24 cellular contexts compared by ENCODE assay signal in genomic region chr17:9887521-9887920, GRCh38. TPM values are rescaled to one million over a fixed set of nuclear protein-coding genes. Genes with fewer than 3 reads are reported as not detected.
"Had no signal": no experiment of that assay in that cellular context is flagged by ENCODE, and none has a peak within 500 bp of the region (broad histone marks: within the 10 kb centered on the region; RNA-seq: fewer than 3 reads in every experiment).

No MANE protein-coding gene starts in this region.

- DNase-seq: activated CD4-positive, alpha-beta memory T cell treated with anti-CD3 and anti-CD28 coated beads for 36 hours; activated CD4-positive, alpha-beta T cell treated with anti-CD3 and anti-CD28 coated beads, Interleukin-2, amount 10 ng/mL, durations not matched to agents 7 days and 5 days; activated CD4-positive, CD25-positive, alpha-beta regulatory T cell; activated CD8-positive, alpha-beta memory T cell treated with anti-CD3 and anti-CD28 coated beads for 24 hours; activated gamma-delta T cell; activated naive CD4-positive, alpha-beta T cell treated with anti-CD3 and anti-CD28 coated beads for 36 hours; activated T-cell treated with anti-CD3 and anti-CD28 coated beads for 4 hours; activated T-cell treated with anti-CD3 and anti-CD28 coated beads, Interleukin-2, amount 50 U/mL, for 48 hours; anterior cingulate cortex; caudate nucleus; NCI-H1092; NCI-H1417; NCI-H1930; NCI-H2171; NCI-H226; NCI-H526; NK-92 treated with Interleukin-12 subunit alpha and Interleukin-12 subunit beta, amount 100 ng/mL, for 24 hours; T-helper 1 cell had no signal

- H3K4me3 ChIP-seq: SK-N-MC had no signal

- H3K27ac ChIP-seq: SK-N-MC, VCaP had no signal

- ATAC-seq: activated T-helper 17 cell treated with anti-CD3 and anti-CD28 coated beads, Interleukin-2, amount 50 U/mL, for 72 hours; Right ventricle myocardium inferior had no signal

RNA-seq across cellular contexts. Expression of gene RCVRN, which starts 17.6 kb away (rescaled TPM):
- total RNA-seq: activated CD4-positive, alpha-beta memory T cell treated with anti-CD3 and anti-CD28 coated beads for 36 hours; activated CD4-positive, alpha-beta T cell treated with anti-CD3 and anti-CD28 coated beads, Interleukin-2, amount 10 ng/mL, durations not matched to agents 7 days and 5 days; activated naive CD4-positive, alpha-beta T cell treated with anti-CD3 and anti-CD28 coated beads for 36 hours; activated T-helper 17 cell treated with anti-CD3 and anti-CD28 coated beads, Interleukin-2, amount 50 U/mL, for 72 hours; NCI-H460; Right ventricle myocardium inferior; T-helper 2 cell treated with Interferon-gamma antibody and Interleukin-4, amounts not matched to agents 100 ng/mL and 5 ng/mL, for 36 hours had no signal
